Comparison of ENCODE assay signal across 8 cellular contexts in genomic region chr10:23158370-23158769, GRCh38. TPM values are rescaled to one million over a fixed set of nuclear protein-coding genes. Genes with fewer than 3 reads are reported as not detected.
A peak's percentile ranks its signal among the peaks of the same experiment; 100 is the strongest.
DNase-seq lines count a peak whose midpoint lies in the region; ATAC-seq, FAIRE-seq and TF ChIP-seq lines count a peak whose summit lies in the region.

No MANE protein-coding gene starts in this region.

- intact Hi-C loops in activated T-helper 1 cell treated with anti-CD3 and anti-CD28 coated beads, Interleukin-12 subunit alpha, Interleukin-12 subunit beta, Interleukin-2, Interleukin-4 antibody, amounts not matched to agents 30 ng/mL and 10 ng/mL and 1 ng/mL, durations not matched to agents 14 hours and 24 hours and 36 hours (cut with micrococcal nuclease) = loop anchor here (2.0 to 10.0 kb wide), 8 partner anchors 134 to 1398 kb away; no protein-coding TSS in a partner anchor

- peaks cover 5% of the 10 kb centered on the region for H3K27me3 Mint-ChIP-seq in activated T-helper 1 cell treated with anti-CD3 and anti-CD28 coated beads, Interleukin-12 subunit alpha, Interleukin-12 subunit beta, Interleukin-2, Interleukin-4 antibody, amounts not matched to agents 30 ng/mL and 10 ng/mL and 1 ng/mL, durations not matched to agents 14 hours and 24 hours and 36 hours (ENCODE audit: insufficient read depth)

- H3K4me1 Mint-ChIP-seq in activated T-helper 1 cell treated with anti-CD3 and anti-CD28 coated beads, Interleukin-12 subunit alpha, Interleukin-12 subunit beta, Interleukin-2, Interleukin-4 antibody, amounts not matched to agents 30 ng/mL and 10 ng/mL and 1 ng/mL, durations not matched to agents 14 hours and 24 hours and 36 hours (ENCODE audit: low read depth) = peaks cover 4% of the 10 kb centered on the region

- TF ChIP-seq CTCF in bronchial epithelial cell (IDR thresholded peaks at IDR 0.05; ENCODE audit: insufficient read depth, low read length, severe bottlenecking) = peak; percentile 91

- H3K27ac Mint-ChIP-seq in activated T-helper 1 cell treated with anti-CD3 and anti-CD28 coated beads, Interleukin-12 subunit alpha, Interleukin-12 subunit beta, Interleukin-2, Interleukin-4 antibody, amounts not matched to agents 30 ng/mL and 10 ng/mL and 1 ng/mL, durations not matched to agents 14 hours and 24 hours and 36 hours = no peak overlapping the region

- peak; percentile 87 for DNase-seq in ELF-1 (ENCODE audit: low read depth, low spot score)
- DNase-seq in LHCN-M2 (ENCODE audit: low read depth) = peak; percentile 44
- DNase-seq in SHP77 treated with DMSO at 0.1 percent for 48 hours (lab: John Stamatoyannopoulos, UW) = peak; percentile 30
- DNase-seq in bronchial epithelial cell (ENCODE audit: low read depth) = peak; percentile 57
- peak; percentile 56 for DNase-seq in iris pigment epithelial cell (ENCODE audit: low read depth)
- peak; percentile 43 to 46 for DNase-seq in stimulated activated CD4-positive, alpha-beta T cell treated with anti-CD3 and anti-CD28 coated beads, Interleukin-2, amount 100 ng/mL, for 24 hours
- no peak for DNase-seq in activated T-helper 1 cell treated with anti-CD3 and anti-CD28 coated beads, Interleukin-12 subunit alpha, Interleukin-12 subunit beta, Interleukin-2, Interleukin-4 antibody, amounts not matched to agents 30 ng/mL and 10 ng/mL and 1 ng/mL, durations not matched to agents 14 hours and 24 hours and 36 hours (ENCODE audit: low spot score)

- H3K36me3 Mint-ChIP-seq in activated T-helper 1 cell treated with anti-CD3 and anti-CD28 coated beads, Interleukin-12 subunit alpha, Interleukin-12 subunit beta, Interleukin-2, Interleukin-4 antibody, amounts not matched to agents 30 ng/mL and 10 ng/mL and 1 ng/mL, durations not matched to agents 14 hours and 24 hours and 36 hours (ENCODE audit: low read depth) = no peaks in the 10 kb centered on the region

- no peaks in the 10 kb centered on the region for H3K36me3 ChIP-seq in bronchial epithelial cell (ENCODE audit: control insufficient read depth, insufficient read depth, low read length)

- no peak overlapping the region for H3K4me3 Mint-ChIP-seq in activated T-helper 1 cell treated with anti-CD3 and anti-CD28 coated beads, Interleukin-12 subunit alpha, Interleukin-12 subunit beta, Interleukin-2, Interleukin-4 antibody, amounts not matched to agents 30 ng/mL and 10 ng/mL and 1 ng/mL, durations not matched to agents 14 hours and 24 hours and 36 hours

- H3K9me3 Mint-ChIP-seq in activated T-helper 1 cell treated with anti-CD3 and anti-CD28 coated beads, Interleukin-12 subunit alpha, Interleukin-12 subunit beta, Interleukin-2, Interleukin-4 antibody, amounts not matched to agents 30 ng/mL and 10 ng/mL and 1 ng/mL, durations not matched to agents 14 hours and 24 hours and 36 hours = no peaks in the 10 kb centered on the region

- H3K4me3 ChIP-seq in bronchial epithelial cell (ENCODE audit: low read depth, low read length) = no peak overlapping the region

- FAIRE-seq in bronchial epithelial cell (lab: Jason Lieb, UNC) = no peak

- peak; percentile 61 for ATAC-seq in GM21529 (IDR thresholded peaks at IDR 0.05; ENCODE audit: unreplicated experiment)

- no peaks in the 10 kb centered on the region for H3K27me3 ChIP-seq in bronchial epithelial cell (ENCODE audit: control insufficient read depth, insufficient read depth, low read length)

RNA-seq across cellular contexts. Expression of gene PTF1A, which starts 33.7 kb away (rescaled TPM):
- total RNA-seq in LHCN-M2 (2014; rRNA removed) (not detected in 2 replicates), bronchial epithelial cell (not detected in 2 replicates)
- polyA plus RNA-seq in LHCN-M2 (2012) = not detected
- not detected in 2 replicates for total RNA-seq in activated T-helper 1 cell treated with anti-CD3 and anti-CD28 coated beads, Interleukin-12 subunit alpha, Interleukin-12 subunit beta, Interleukin-2, Interleukin-4 antibody, amounts not matched to agents 30 ng/mL and 10 ng/mL and 1 ng/mL, durations not matched to agents 14 hours and 24 hours and 36 hours
